Comparison of ENCODE assay signal across 2 cellular contexts in genomic region chr7:53131697-53132096, GRCh38.
TF ChIP-seq lines count a peak whose summit lies in the region.

No MANE protein-coding gene starts in this region.

TF ChIP-seq in HEK293, 187 proteins besides CTCF, POLR2A, EP300 and RAD21 (continued from another document):
- TF ChIP-seq PRDM2 (tag by site-specific recombination; IDR thresholded peaks at IDR 0.05; ENCODE audit: borderline replicate concordance), result no peak
- TF ChIP-seq PRDM1 (tag by site-specific recombination; IDR thresholded peaks at IDR 0.05), result peak; percentile 79

TF ChIP-seq in WTC11, 78 proteins besides CTCF, POLR2A, EP300 and RAD21 (continued from another document):
- TF ChIP-seq ZNF671 (CRISPR knock-in tag; IDR thresholded peaks at IDR 0.05), result no peak
